In the genomic region with DNA sequence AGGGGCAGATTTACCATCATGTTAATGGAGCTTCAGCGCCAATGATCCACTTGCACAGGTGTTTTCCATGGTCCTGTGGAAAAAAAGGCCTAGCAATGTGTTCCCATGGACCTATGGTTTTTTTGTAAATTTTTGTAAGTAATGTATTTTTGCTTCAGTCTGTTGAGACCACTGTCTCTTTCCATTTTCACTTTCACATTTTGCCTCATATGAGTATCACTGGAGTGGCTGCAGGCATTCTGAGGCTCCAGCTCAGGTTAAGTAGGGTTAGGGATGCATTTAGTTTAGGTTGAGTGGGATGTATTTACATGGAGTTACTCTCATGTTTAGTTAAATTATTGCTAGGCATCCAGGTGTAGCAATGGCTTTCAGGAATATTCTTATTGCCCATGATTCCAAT, we compare ENCODE assay signal across 10 cellular contexts. TPM values are rescaled to one million over a fixed set of nuclear protein-coding genes. Genes with fewer than 3 reads are reported as not detected.
A peak's percentile ranks its signal among the peaks of the same experiment; 100 is the strongest.
DNase-seq lines count a peak whose midpoint lies in the region; ATAC-seq lines count a peak whose summit lies in the region.
"Had no signal": no experiment of that assay in that cellular context is flagged by ENCODE, and none has a peak within 500 bp of the region (broad histone marks: within the 10 kb centered on the region; RNA-seq: fewer than 3 reads in every experiment).

No MANE protein-coding gene starts in this region.

- no peaks in the 10 kb centered on the region for H3K9me3 ChIP-seq in naive thymus-derived CD4-positive, alpha-beta T cell (ENCODE audit: control insufficient read depth in 2 of 3, low read length in 3 of 3)

- intact Hi-C loops in naive thymus-derived CD4-positive, alpha-beta T cell (cut with micrococcal nuclease): loop anchor here (1.0 to 5.0 kb wide), 5 partner anchors 8 to 51 kb away; partner anchors contain the start of gene COL19A1 (in 2 of the 2)

- peak overlapping the region; percentile 60 for H3K27ac ChIP-seq in naive thymus-derived CD4-positive, alpha-beta T cell (ENCODE audit: low read depth, low read length)

- ATAC-seq in GM18873 (IDR thresholded peaks at IDR 0.05; ENCODE audit: low FRiP score, unreplicated experiment): peak; percentile 68
- ATAC-seq in GM21786 (IDR thresholded peaks at IDR 0.05; ENCODE audit: unreplicated experiment): peak; percentile 73
- ATAC-seq in HG03521 (IDR thresholded peaks at IDR 0.05; ENCODE audit: unreplicated experiment): peak; percentile 65
- peak; percentile 53 for ATAC-seq in naive thymus-derived CD4-positive, alpha-beta T cell

- peaks cover 0 to 7% (median 0%) of the 10 kb centered on the region in 11 donors for H3K9me3 Mint-ChIP-seq in naive thymus-derived CD4-positive, alpha-beta T cell

- CTCF ChIA-PET in naive thymus-derived CD4-positive, alpha-beta T cell (lab: Charles Lee): interaction anchor here (0.6 to 2.9 kb wide), 3 partner anchors 19 to 91 kb away, joined by 3 to 16 read pairs (median 4); partner anchors contain the start of gene LMBRD1

- DNase-seq in naive thymus-derived CD4-positive, alpha-beta T cell: peak in 2 of 9 donors; percentile 23 to 26
- DNase-seq in anterior cingulate cortex (lab: John Stamatoyannopoulos, UW) (no peak), NCI-H69 (lab: John Stamatoyannopoulos, UW) (no peak), DMS79 treated with DMSO at 0.1 percent for 48 hours (lab: John Stamatoyannopoulos, UW) (no peak), cortex of kidney (lab: John Stamatoyannopoulos, UW) (no peak)
- DNase-seq: NCI-H1694 had no signal

- no peaks in the 10 kb centered on the region for H3K27me3 Mint-ChIP-seq in naive thymus-derived CD4-positive, alpha-beta T cell

- peaks cover 26 to 49% of the 10 kb centered on the region in 2 donors for H3K4me1 ChIP-seq in naive thymus-derived CD4-positive, alpha-beta T cell (ENCODE audit: control insufficient read depth in 2 of 2, insufficient read depth in 2 of 2, low read length in 2 of 2)

- H3K4me3 ChIP-seq in naive thymus-derived CD4-positive, alpha-beta T cell (ENCODE audit: low read length): peak overlapping the region; percentile 29

- H3K4me3 Mint-ChIP-seq in naive thymus-derived CD4-positive, alpha-beta T cell: peak overlapping the region; percentile 58 to 90 (median 80)

- H3K27ac Mint-ChIP-seq in naive thymus-derived CD4-positive, alpha-beta T cell: peak overlapping the region; percentile 74 to 98 (median 93)

- POLR2A ChIA-PET in naive thymus-derived CD4-positive, alpha-beta T cell (lab: Charles Lee): interaction anchor here (0.8 to 6.2 kb wide), 4 partner anchors 8 to 32 kb away, joined by 3 to 76 read pairs (median 4); partner anchors contain the start of gene LMBRD1

- H3K36me3 Mint-ChIP-seq in naive thymus-derived CD4-positive, alpha-beta T cell: peaks cover 0 to 27% (median 0%) of the 10 kb centered on the region in 5 donors

- peaks cover 32 to 60% (median 53%) of the 10 kb centered on the region in 7 donors for H3K4me1 Mint-ChIP-seq in naive thymus-derived CD4-positive, alpha-beta T cell

- no peaks in the 10 kb centered on the region for H3K36me3 ChIP-seq in naive thymus-derived CD4-positive, alpha-beta T cell (ENCODE audit: control insufficient read depth in 2 of 3, insufficient read depth in 3 of 3, low read length in 3 of 3)

- no peaks in the 10 kb centered on the region for H3K27me3 ChIP-seq in naive thymus-derived CD4-positive, alpha-beta T cell (ENCODE audit: control insufficient read depth in 2 of 2, insufficient read depth in 2 of 2, low read length in 2 of 2)

RNA-seq across cellular contexts. Expression of gene LMBRD1, which starts 19.2 kb away (rescaled TPM):
- total RNA-seq in naive thymus-derived CD4-positive, alpha-beta T cell: 10 to 100 TPM; 27.4 to 49.1 (median 41.7) TPM
- polyA plus RNA-seq in naive thymus-derived CD4-positive, alpha-beta T cell: 10 to 100 TPM; 44.7 to 45.5 TPM

RNA-seq across cellular contexts. Expression of gene COL19A1, which starts 50.3 kb away (rescaled TPM):
- 1 to 10 TPM in 1 of 5 experiments, under 1 TPM in 3, not detected in 1; 0.05 to 1.3 (median 0.36) TPM for total RNA-seq in naive thymus-derived CD4-positive, alpha-beta T cell
- polyA plus RNA-seq in naive thymus-derived CD4-positive, alpha-beta T cell: under 1 TPM in 1 of 2 donors, not detected in 1; 0.02 TPM
- polyA plus RNA-seq: keratinocyte had no signal
